8 cellular contexts compared by ENCODE assay signal in the genomic region with DNA sequence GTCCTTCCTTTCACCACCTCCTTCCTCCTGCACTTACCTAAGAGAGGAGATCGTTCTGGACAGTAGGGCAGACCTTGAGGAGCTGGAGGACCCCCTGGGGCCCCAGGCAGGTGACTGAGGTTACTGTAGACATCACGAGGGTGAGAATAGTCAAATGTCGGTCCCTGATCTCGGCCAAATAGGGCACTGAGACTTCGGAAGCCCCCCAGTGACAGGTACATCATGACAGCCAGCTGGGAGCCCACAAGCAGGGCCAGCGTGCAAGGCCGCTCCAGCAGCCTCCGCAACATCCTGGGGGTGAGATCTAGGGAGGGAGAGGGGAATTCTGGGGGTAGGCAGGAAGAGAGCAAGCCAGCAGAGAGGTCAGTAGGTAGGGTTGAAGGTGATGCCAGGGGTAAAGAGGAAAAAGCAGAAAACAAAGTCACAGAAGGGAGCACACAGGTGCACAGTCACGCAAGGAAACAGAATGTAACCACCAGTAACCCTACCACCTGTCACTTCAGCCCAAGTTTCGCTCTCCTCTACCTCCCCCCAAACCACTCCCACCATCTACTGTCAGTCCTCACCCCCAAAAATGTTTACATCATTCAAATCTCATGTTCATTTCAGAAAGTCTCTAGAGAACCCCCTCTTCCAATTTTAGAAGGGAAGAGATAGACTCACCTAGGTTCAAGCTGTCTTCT. TPM values are rescaled to one million over a fixed set of nuclear protein-coding genes. Genes with fewer than 3 reads are reported as not detected.
DNase-seq lines count a peak whose midpoint lies in the region; ATAC-seq and TF ChIP-seq lines count a peak whose summit lies in the region.

No MANE protein-coding gene starts in this region.

- H4K20me1 ChIP-seq in PC-3 (ENCODE audit: low read length) = no peaks in the 10 kb centered on the region

- no peaks in the 10 kb centered on the region for H3F3A ChIP-seq in PC-3 (ENCODE audit: low read length, unreplicated experiment)

- H3K9me2 ChIP-seq in PC-3 (replicated peaks; ENCODE audit: low read length) = no peaks in the 10 kb centered on the region

- H3K4me1 ChIP-seq in PC-3 (ENCODE audit: insufficient read depth, low read length) (peaks cover 18% of the 10 kb centered on the region), prostate gland (replicated peaks) (no peaks in the 10 kb centered on the region)

- no peaks in the 10 kb centered on the region for H3K27me3 ChIP-seq in GM06990 (replicated peaks; ENCODE audit: control insufficient read depth, insufficient read depth, low read length)
- no peaks in the 10 kb centered on the region for H3K27me3 ChIP-seq in PC-3 (ENCODE audit: low read length)
- no peaks in the 10 kb centered on the region for H3K27me3 ChIP-seq in prostate gland (replicated peaks; ENCODE audit: insufficient read depth)

- H3K27ac ChIP-seq in PC-3 (ENCODE audit: low read length) (no peak overlapping the region), prostate gland (peak overlapping the region; percentile 84 to 87)

- peak overlapping the region; percentile 94 for H3K4me2 ChIP-seq in PC-3 (ENCODE audit: low read length)

- peak overlapping the region; percentile 77 for H3K4me3 ChIP-seq in GM06990 (replicated peaks; ENCODE audit: low read depth, low read length)
- peak overlapping the region; percentile 87 for H3K4me3 ChIP-seq in PC-3 (ENCODE audit: low read length)
- H3K4me3 ChIP-seq in epithelial cell of esophagus (ENCODE audit: low read length) = peak overlapping the region; percentile 95
- H3K4me3 ChIP-seq in prostate gland = peak overlapping the region in 1 of 2 donors; percentile 75

- peaks cover 19% of the 10 kb centered on the region for H3K79me2 ChIP-seq in PC-3 (ENCODE audit: low read length)

- peaks cover 27% of the 10 kb centered on the region for H3K36me3 ChIP-seq in GM06990 (ENCODE audit: control insufficient read depth, insufficient read depth, low read length)
- peaks cover 40% of the 10 kb centered on the region; the same call in 1 of the 2 replicates for H3K36me3 ChIP-seq in PC-3 (ENCODE audit: low read depth, low read length)
- H3K36me3 ChIP-seq in prostate gland = peaks cover 0 to 12% of the 10 kb centered on the region in 2 donors

- POLR2A ChIA-PET in PC-3 (lab: Charles Lee; ENCODE audit: unreplicated experiment) = no interaction called here

- intact Hi-C loops in PC-3 (cut with micrococcal nuclease) (no loop called here), prostate gland (cut with DNase I) (no loop called here)

- no TSS peak for BruUV-seq in PC-3 (replicated peaks; lab: Mats Ljungman, UMichigan)

- CTCF ChIA-PET in PC-3 (lab: Charles Lee) = no interaction called here

- H2AFZ ChIP-seq in PC-3 (ENCODE audit: low read length) = no peak overlapping the region

- WGBS in prostate gland = 85% methylated on average over 10 of the region's 10 CpGs

- DNase-seq in GM06990 (ENCODE audit: extremely low read depth, insufficient read length) (no peak), PC-3 (no peak), epithelial cell of esophagus (ENCODE audit: low read depth) (no peak), prostate gland (ENCODE audit: low spot score) (no peak), NCI-H1105 (lab: John Stamatoyannopoulos, UW) (no peak), SIG-M5 (lab: John Stamatoyannopoulos, UW) (no peak), mucosa of gallbladder (ENCODE audit: low spot score) (no peak), GDM1 (lab: John Stamatoyannopoulos, UW) (no peak)

- no peaks in the 10 kb centered on the region for H3K9me3 ChIP-seq in PC-3 (ENCODE audit: low read length)
- no peaks in the 10 kb centered on the region for H3K9me3 ChIP-seq in prostate gland

- no peak for ATAC-seq in PC-3

- no peak for TF ChIP-seq POLR2A in prostate gland (IDR thresholded peaks at IDR 0.05)

- H3K9ac ChIP-seq in PC-3 (ENCODE audit: low read length) = peak overlapping the region; percentile 80; the same call in 1 of the 2 replicates

- TF ChIP-seq CTCF in GM06990 (IDR thresholded peaks at IDR 0.05; ENCODE audit: insufficient read depth, low read length, poor library complexity, severe bottlenecking) = no peak
- no peak for TF ChIP-seq CTCF in PC-3 (conservative IDR thresholded peaks at IDR 0.05; ENCODE audit: low read depth, low read length)
- TF ChIP-seq CTCF in epithelial cell of esophagus (IDR thresholded peaks at IDR 0.05; ENCODE audit: insufficient read depth, low read depth, low read length, missing control alignments) = no peak
- no peak for TF ChIP-seq CTCF in prostate gland (IDR thresholded peaks at IDR 0.05)

RNA-seq across cellular contexts. Expression of gene B4GALT3, which starts 1.4 kb away (rescaled TPM):
- total RNA-seq in PC-3 (2014; rRNA removed) = 76.9 and 85.4 TPM in 2 replicates
- total RNA-seq in prostate gland = 10 to 100 TPM; 38.2 to 68.7 TPM
- 36.4 TPM for total RNA-seq in mucosa of gallbladder

RNA-seq across cellular contexts. Expression of gene PPOX, which starts 9.7 kb away (rescaled TPM):
- 21.8 and 22.9 TPM in 2 replicates for total RNA-seq in PC-3 (2014; rRNA removed)
- 10 to 100 TPM; 13.8 to 42.6 TPM for total RNA-seq in prostate gland
- 25.6 TPM for total RNA-seq in mucosa of gallbladder

RNA-seq across cellular contexts. Expression of gene USP21, which starts 16.6 kb away (rescaled TPM):
- total RNA-seq in PC-3 (2014; rRNA removed) (20.6 and 24.4 TPM in 2 replicates), prostate gland (10 to 100 TPM; 28.1 to 32.1 TPM), mucosa of gallbladder (42.4 TPM)

RNA-seq across cellular contexts. Expression of gene UFC1, which starts 22.1 kb away (rescaled TPM):
- total RNA-seq in PC-3 (2014; rRNA removed) (84.6 and 113 TPM in 2 replicates), prostate gland (10 to 100 TPM; 71.3 to 72.8 TPM), mucosa of gallbladder (114 TPM)

RNA-seq across cellular contexts. Expression of gene ADAMTS4, which starts 22.9 kb away (rescaled TPM):
- 0.52 TPM in 1 of 2 replicates, not detected in the other for total RNA-seq in PC-3 (2014; rRNA removed)
- 1 to 10 TPM in 1 of 2 donors, under 1 TPM in 1; 0.55 to 3.4 TPM for total RNA-seq in prostate gland
- total RNA-seq in mucosa of gallbladder = 7.3 TPM
